ENCODE assay signal across 14 cellular contexts in the genomic region with DNA sequence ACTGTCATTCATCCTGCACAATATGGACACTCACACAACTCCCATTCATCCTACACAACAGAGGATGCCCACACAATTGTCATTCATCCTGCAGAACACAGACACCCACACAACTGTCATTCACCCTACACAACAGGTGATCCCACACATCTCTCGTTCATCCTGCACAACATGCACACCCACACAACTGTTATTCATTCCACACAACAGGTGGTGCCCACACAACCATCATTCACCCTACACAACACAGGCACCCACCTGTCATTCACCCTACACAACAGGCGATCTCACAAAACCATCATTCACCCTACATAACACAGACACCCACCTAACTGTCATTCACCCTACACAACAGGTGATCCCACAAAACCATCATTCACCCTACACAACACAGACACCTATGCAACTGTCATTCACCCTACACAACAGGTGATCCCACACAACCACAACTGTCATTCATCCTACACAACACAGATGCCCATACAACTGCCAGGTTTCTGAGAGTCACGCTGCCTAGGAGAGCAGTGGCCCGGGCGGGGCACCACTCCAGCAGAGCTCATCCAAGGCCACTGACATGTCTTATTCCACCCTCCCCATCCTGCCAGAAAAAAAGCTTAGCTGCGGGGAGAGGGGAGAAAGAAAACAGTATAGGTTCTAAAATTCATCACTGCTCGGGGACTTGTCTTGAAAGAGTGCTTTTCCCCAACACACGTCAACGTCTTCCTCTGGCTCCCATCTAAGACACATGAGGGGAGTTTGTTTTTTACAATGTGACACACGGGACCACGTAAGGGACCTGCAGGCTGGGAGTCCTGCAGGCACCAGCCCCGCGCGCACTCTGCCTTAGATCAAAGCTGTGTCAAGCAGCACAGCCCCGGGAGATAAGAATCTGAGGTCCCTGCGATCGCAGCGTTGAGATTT. TPM values are rescaled to one million over a fixed set of nuclear protein-coding genes. Genes with fewer than 3 reads are reported as not detected.
DNase-seq lines count a peak whose midpoint lies in the region; ATAC-seq and TF ChIP-seq lines count a peak whose summit lies in the region.
"Had no signal": no experiment of that assay in that cellular context is flagged by ENCODE, and none has a peak within 500 bp of the region (broad histone marks: within the 10 kb centered on the region; RNA-seq: fewer than 3 reads in every experiment).

No MANE protein-coding gene starts in this region.

- intact Hi-C loops in prostate gland (cut with DNase I): no loop called here

- no peaks in the 10 kb centered on the region for H3K9me3 ChIP-seq in HEK293 (ENCODE audit: control insufficient read depth, insufficient read depth, low read depth, low read length)
- H3K9me3 ChIP-seq in prostate gland: no peaks in the 10 kb centered on the region
- H3K9me3 ChIP-seq: SK-N-SH had no signal

- ATAC-seq in T-cell (replicated peaks in 1 of 4): peak; percentile 43 to 64 (median 46)
- ATAC-seq in GM21381 (IDR thresholded peaks at IDR 0.05; ENCODE audit: unreplicated experiment): no peak
- ATAC-seq: activated T-cell treated with anti-CD3 and anti-CD28 coated beads, Interleukin-2, amount 50 U/mL, for 72 hours; stimulated activated naive B cell treated with anti-CD40 and anti-IgM and Interleukin-4, amounts not matched to agents 10 μg/mL and 1 μg/mL and 100 μg/mL, for 72 hours had no signal

- 40% methylated on average over 18 of the region's 18 CpGs for WGBS in prostate gland

- H3K9me3 Mint-ChIP-seq in T-cell: no peaks in the 10 kb centered on the region
- H3K9me3 Mint-ChIP-seq: activated T-cell treated with anti-CD3 and anti-CD28 coated beads, Interleukin-2, amount 50 U/mL, for 72 hours; nephron; stimulated activated naive B cell treated with anti-CD40 and anti-IgM and Interleukin-4, amounts not matched to agents 10 μg/mL and 1 μg/mL and 100 μg/mL, for 72 hours had no signal

- H3K27ac Mint-ChIP-seq in T-cell: no peak overlapping the region
- H3K27ac Mint-ChIP-seq: activated T-cell treated with anti-CD3 and anti-CD28 coated beads, Interleukin-2, amount 50 U/mL, for 72 hours; nephron; stimulated activated naive B cell treated with anti-CD40 and anti-IgM and Interleukin-4, amounts not matched to agents 10 μg/mL and 1 μg/mL and 100 μg/mL, for 72 hours had no signal

- peak; percentile 69 to 98 (median 87) for DNase-seq in T-cell
- peak; percentile 69 for DNase-seq in activated effector memory CD4-positive, alpha-beta T cell treated with Interleukin-2 at 50 U/mL for 16 hours
- DNase-seq in prostate gland (ENCODE audit: low spot score): no peak
- DNase-seq in OCI-M1 (lab: John Stamatoyannopoulos, UW): no peak
- DNase-seq in NCI-H2171 treated with DMSO at 0.1 percent for 48 hours (lab: John Stamatoyannopoulos, UW): no peak
- DNase-seq: NCI-H1105; NCI-H748 treated with DMSO at 0.1 percent for 48 hours; SK-N-SH; stimulated activated naive B cell treated with anti-CD40 and anti-IgM and Interleukin-4, amounts not matched to agents 10 μg/mL and 1 μg/mL and 100 μg/mL, for 72 hours had no signal

- peaks cover 35 to 40% (median 36%) of the 10 kb centered on the region in 3 donors for H3K4me1 Mint-ChIP-seq in T-cell

- H3K36me3 ChIP-seq in HEK293 (ENCODE audit: control insufficient read depth in 2 of 2, insufficient read depth in 1 of 2, low read length in 2 of 2) (peaks cover 0 to 16% of the 10 kb centered on the region in 2 experiments; a peak in 1 of 3 replicates), prostate gland (no peaks in the 10 kb centered on the region)

- H3K27me3 ChIP-seq in prostate gland (replicated peaks; ENCODE audit: insufficient read depth): no peaks in the 10 kb centered on the region

- CTCF ChIA-PET in HEK293 (lab: Yijun Ruan, JAX): no interaction called here
- CTCF ChIA-PET in T-cell (lab: Charles Lee): interaction anchor here in 1 of 2 donors (0.7 to 1.5 kb wide), 4 partner anchors 14 to 100 kb away, joined by 3 to 7 read pairs (median 5); no protein-coding TSS in a partner anchor

- H3K27ac ChIP-seq in HEK293 (ENCODE audit: extremely low read depth, low read depth, low read length): no peak overlapping the region
- H3K27ac ChIP-seq in prostate gland: peak overlapping the region; percentile 36 to 39

- TF ChIP-seq POLR2A in prostate gland (IDR thresholded peaks at IDR 0.05): no peak

- H3K4me1 ChIP-seq in HEK293 (ENCODE audit: control insufficient read depth, insufficient read depth, low read length): no peaks in the 10 kb centered on the region; the same call in 1 of the 2 replicates
- H3K4me1 ChIP-seq in prostate gland (replicated peaks): peaks cover 14% of the 10 kb centered on the region

- POLR2A ChIA-PET in HEK293 (lab: Yijun Ruan, JAX) (no interaction called here), T-cell (lab: Charles Lee) (interaction anchor here (0.5 to 4.4 kb wide), 9 partner anchors 8 to 44 kb away, joined by 3 to 135 read pairs (median 7); a partner anchor contains a TSS)

- no peaks in the 10 kb centered on the region for H3K27me3 Mint-ChIP-seq in T-cell
- H3K27me3 Mint-ChIP-seq: stimulated activated naive B cell treated with anti-CD40 and anti-IgM and Interleukin-4, amounts not matched to agents 10 μg/mL and 1 μg/mL and 100 μg/mL, for 72 hours had no signal

- no peak overlapping the region for H3K4me3 Mint-ChIP-seq in T-cell
- H3K4me3 Mint-ChIP-seq: activated T-cell treated with anti-CD3 and anti-CD28 coated beads, Interleukin-2, amount 50 U/mL, for 72 hours; nephron had no signal

- TF ChIP-seq CTCF in HEK293 (tag by site-specific recombination; IDR thresholded peaks at IDR 0.05) (no peak), prostate gland (IDR thresholded peaks at IDR 0.05) (no peak)

- H3K36me3 Mint-ChIP-seq in T-cell: peaks cover 3% of the 10 kb centered on the region

- H3K4me3 ChIP-seq in HEK293 (ENCODE audit: low read depth, low read length) (no peak overlapping the region), prostate gland (no peak overlapping the region)
- H3K4me3 ChIP-seq: smooth muscle cell had no signal

TF ChIP-seq in HEK293, 187 proteins besides CTCF, POLR2A, EP300 and RAD21:
- peak; percentile 97 for TF ChIP-seq SCRT2 (tag by site-specific recombination; IDR thresholded peaks at IDR 0.05)
- TF ChIP-seq EGR2 (tag by site-specific recombination; IDR thresholded peaks at IDR 0.05; ENCODE audit: low read depth): peak; percentile 100
- TF ChIP-seq SCRT1 (tag by site-specific recombination; IDR thresholded peaks at IDR 0.05; ENCODE audit: borderline replicate concordance): peak; percentile 99
- TF ChIP-seq ZNF629 (tag by site-specific recombination; IDR thresholded peaks at IDR 0.05): no peak
- TF ChIP-seq ZFHX2 (tag by site-specific recombination; conservative IDR thresholded peaks at IDR 0.05): peak; percentile 99
- TF ChIP-seq ZNF585B (tag by site-specific recombination; IDR thresholded peaks at IDR 0.05): no peak

RNA-seq across cellular contexts. Expression of a gene that starts 44.0 kb away (rescaled TPM):
- total RNA-seq in T-cell (100 to 1,000 TPM; 612 to 721 (median 621) TPM), prostate gland (10 to 100 TPM; 19.8 to 24.4 TPM)

Comparison
In these comparisons a context has a peak if more than half of its experiments do, and no peak if none do; other contexts are left out.
1. DNase-seq: peak in T-cell (34 of 34) and activated effector memory CD4-positive, alpha-beta T cell treated with Interleukin-2 at 50 U/mL for 16 hours (single experiment); none in prostate gland (single experiment), OCI-M1 (single experiment) and NCI-H2171 treated with DMSO at 0.1 percent for 48 hours (single experiment).
2. RNA of a gene that starts 44.0 kb away (total RNA-seq): 612 to 721 TPM in T-cell; 19.8 to 24.4 TPM in prostate gland; every median in the first group is over 10 times any median in the second.